In genomic region chr5:95924720-95925119, GRCh38 we compare ENCODE assay signal across 12 cellular contexts. TPM values are rescaled to one million over a fixed set of nuclear protein-coding genes. Genes with fewer than 3 reads are reported as not detected.
A peak's percentile ranks its signal among the peaks of the same experiment; 100 is the strongest.
DNase-seq lines count a peak whose midpoint lies in the region; ATAC-seq, FAIRE-seq and TF ChIP-seq lines count a peak whose summit lies in the region.
"Had no signal": no experiment of that assay in that cellular context is flagged by ENCODE, and none has a peak within 500 bp of the region (broad histone marks: within the 10 kb centered on the region; RNA-seq: fewer than 3 reads in every experiment).

No MANE protein-coding gene starts in this region.

- peak; percentile 87 for ATAC-seq in left lobe of liver

- TF ChIP-seq CTCF in HEK293 (tag by site-specific recombination; IDR thresholded peaks at IDR 0.05): no peak
- no peak for TF ChIP-seq CTCF in mesothelial cell of epicardium (IDR thresholded peaks at IDR 0.05; ENCODE audit: unreplicated experiment)

- 46 to 51% (median 48%) methylated on average over 3 of the region's 3 CpGs for WGBS in small intestine, 3 donors

- DNase-seq in DMS 273 (lab: John Stamatoyannopoulos, UW; ENCODE audit: unreplicated experiment) (peak; percentile 64), RPMI8226 (peak; percentile 87), left lobe of liver (ENCODE audit: low spot score) (no peak), small intestine (no peak), caudate nucleus (lab: John Stamatoyannopoulos, UW) (no peak), mesothelial cell of epicardium (ENCODE audit: low spot score in 2 of 2, unreplicated experiment in 2 of 2) (no peak), superior temporal gyrus (ENCODE audit: extremely low spot score) (no peak)
- DNase-seq: GDM1, H9, NCI-H1092 treated with DMSO at 0.1 percent for 48 hours had no signal

- H3K27me3 Mint-ChIP-seq in mesothelial cell of epicardium (ENCODE audit: low read depth): no peaks in the 10 kb centered on the region

- no peaks in the 10 kb centered on the region for H3K27me3 ChIP-seq in small intestine (ENCODE audit: control insufficient read depth in 2 of 2, insufficient read depth in 2 of 2, low read length in 2 of 2)

- no peaks in the 10 kb centered on the region for H3K9me3 ChIP-seq in HEK293 (ENCODE audit: control insufficient read depth, insufficient read depth, low read depth, low read length)
- H3K9me3 ChIP-seq in small intestine (ENCODE audit: control insufficient read depth, low read depth): no peaks in the 10 kb centered on the region

- H3K4me3 ChIP-seq in HEK293 (ENCODE audit: low read depth, low read length) (no peak overlapping the region), small intestine (ENCODE audit: low read depth in 1 of 2, low read length in 2 of 2) (no peak overlapping the region)

- FAIRE-seq in small intestine (lab: Jason Lieb, UNC): no peak
- FAIRE-seq: astrocyte had no signal

- no peak overlapping the region for H3K4me3 Mint-ChIP-seq in mesothelial cell of epicardium
- H3K4me3 Mint-ChIP-seq: H9 had no signal

- no peaks in the 10 kb centered on the region for H3K36me3 Mint-ChIP-seq in mesothelial cell of epicardium

- H3K27ac Mint-ChIP-seq in mesothelial cell of epicardium: no peak overlapping the region
- H3K27ac Mint-ChIP-seq: H9 had no signal

- H3K4me1 Mint-ChIP-seq in mesothelial cell of epicardium: peaks cover 4% of the 10 kb centered on the region

- H3K36me3 ChIP-seq in HEK293 (ENCODE audit: control insufficient read depth in 2 of 2, insufficient read depth in 1 of 2, low read length in 2 of 2) (no peaks in the 10 kb centered on the region), small intestine (ENCODE audit: control insufficient read depth in 2 of 2, insufficient read depth in 2 of 2, low read length in 2 of 2) (peaks cover 0 to 2% of the 10 kb centered on the region in 2 donors)

- CTCF ChIA-PET in HEK293 (lab: Yijun Ruan, JAX): no interaction called here

- POLR2A ChIA-PET in HEK293 (lab: Yijun Ruan, JAX): no interaction called here

- peaks cover 13% of the 10 kb centered on the region for H3K4me1 ChIP-seq in HEK293 (ENCODE audit: control insufficient read depth, insufficient read depth, low read length)
- H3K4me1 ChIP-seq in small intestine (ENCODE audit: control insufficient read depth in 2 of 2, insufficient read depth in 1 of 2, low read depth in 1 of 2, low read length in 1 of 2): peaks cover 2 to 7% of the 10 kb centered on the region in 2 donors

- no peaks in the 10 kb centered on the region for H3K9me3 Mint-ChIP-seq in mesothelial cell of epicardium
- H3K9me3 Mint-ChIP-seq: H9 had no signal

- H3K27ac ChIP-seq in HEK293 (ENCODE audit: extremely low read depth, low read depth, low read length) (0 out of 2 replicates have a peak overlapping the region, but pooled peaks have one; percentile 14), small intestine (ENCODE audit: low read depth in 1 of 2, low read length in 1 of 2) (no peak overlapping the region), caudate nucleus (ENCODE audit: low read depth, low read length) (no peak overlapping the region)

TF ChIP-seq in HEK293, 187 proteins besides CTCF, POLR2A, EP300 and RAD21:
- peak; percentile 91 for TF ChIP-seq ZBTB44 (tag by site-specific recombination; IDR thresholded peaks at IDR 0.05)
- TF ChIP-seq WT1 (tag by site-specific recombination; IDR thresholded peaks at IDR 0.05): 0 out of 2 replicates have a peak, but pooled peaks have one; percentile 23
- TF ChIP-seq OSR2 (tag by site-specific recombination; IDR thresholded peaks at IDR 0.05): peak; percentile 68
- TF ChIP-seq IKZF3 (tag by site-specific recombination; IDR thresholded peaks at IDR 0.05): peak; percentile 37; the same call in 1 of the 2 replicates
- peak; percentile 70 for TF ChIP-seq PRDM1 (tag by site-specific recombination; IDR thresholded peaks at IDR 0.05)
- TF ChIP-seq MZF1 (tag by site-specific recombination; IDR thresholded peaks at IDR 0.05; ENCODE audit: borderline replicate concordance): no peak
- TF ChIP-seq ZNF366 (tag by site-specific recombination; conservative IDR thresholded peaks at IDR 0.05): 0 out of 2 replicates have a peak, but pooled peaks have one; percentile 12
- TF ChIP-seq TRIM28 (IDR thresholded peaks at IDR 0.05; ENCODE audit: borderline replicate concordance, low read length): peak; percentile 87
- peak; percentile 19; the same call in 1 of the 2 replicates for TF ChIP-seq ZEB2 (tag by site-specific recombination; IDR thresholded peaks at IDR 0.05)
- no peak for TF ChIP-seq ZNF670 (tag by site-specific recombination; IDR thresholded peaks at IDR 0.05; ENCODE audit: low read depth)
- peak; percentile 95 for TF ChIP-seq SP7 (tag by site-specific recombination; IDR thresholded peaks at IDR 0.05)
- peak; percentile 17; the same call in 1 of the 2 replicates for TF ChIP-seq ZNF843 (tag by site-specific recombination; IDR thresholded peaks at IDR 0.05)
- TF ChIP-seq PRDM6 (tag by site-specific recombination; IDR thresholded peaks at IDR 0.05): peak; percentile 62
- no peak for TF ChIP-seq HIC1 (tag by site-specific recombination; IDR thresholded peaks at IDR 0.05)
- TF ChIP-seq YY2 (tag by site-specific recombination; IDR thresholded peaks at IDR 0.05): no peak
- no peak for TF ChIP-seq ZNF266 (tag by site-specific recombination; IDR thresholded peaks at IDR 0.05; ENCODE audit: low read depth)

RNA-seq across cellular contexts. Expression of gene ELL2, which starts 36.9 kb away (rescaled TPM):
- total RNA-seq in left lobe of liver (76.4 TPM), mesothelial cell of epicardium (11.7 to 13.5 TPM (median 11.8 TPM) in 3 replicates)
- 10 to 100 TPM in 2 of 3 donors, 1 to 10 TPM in 1; 9.7 to 13.9 (median 10.5) TPM for polyA plus RNA-seq in small intestine

Comparison
In these comparisons a context has a peak if more than half of its experiments do, and no peak if none do; other contexts are left out.
1. DNase-seq: peak in DMS 273 (single experiment) and RPMI8226 (single experiment); none in left lobe of liver (single experiment), small intestine (single experiment), caudate nucleus (0 of 61), mesothelial cell of epicardium (0 of 2) and superior temporal gyrus (single experiment).